19 cellular contexts compared by ENCODE assay signal in genomic region chr15:77795446-77795845, GRCh38.
DNase-seq lines count a peak whose midpoint lies in the region; ATAC-seq, FAIRE-seq and TF ChIP-seq lines count a peak whose summit lies in the region.
"Had no signal": no experiment of that assay in that cellular context is flagged by ENCODE, and none has a peak within 500 bp of the region (broad histone marks: within the 10 kb centered on the region; RNA-seq: fewer than 3 reads in every experiment).

No MANE protein-coding gene starts in this region.

- H2AFZ ChIP-seq in GM23338 (no peak overlapping the region), GM12878 (ENCODE audit: control insufficient read depth, low read depth, low read length) (no peak overlapping the region)

- SMC1A ChIA-PET in GM12878 (lab: Charles Lee; ENCODE audit: uncharacterized antibody, unreplicated experiment), result no interaction called here

- H3K27me3 ChIP-seq in GM23338 (ENCODE audit: insufficient read depth) (no peaks in the 10 kb centered on the region), GM12878 (replicated peaks in 1 of 2; ENCODE audit: control insufficient read depth in 2 of 2, insufficient read depth in 2 of 2, low read length in 1 of 2) (no peaks in the 10 kb centered on the region)
- H3K27me3 ChIP-seq: BE2C had no signal

- H3K4me1 ChIP-seq in A549 (no peaks in the 10 kb centered on the region), GM23338 (ENCODE audit: insufficient read depth) (0 out of 2 replicates have a peak, but pooled peaks cover 6% of the 10 kb centered on the region), GM12878 (ENCODE audit: control insufficient read depth, insufficient read depth, low read length) (peaks cover 5% of the 10 kb centered on the region; the same call in 1 of the 2 replicates)
- H3K4me1 ChIP-seq: BE2C had no signal

- intact Hi-C loops in GM12878 (cut with micrococcal nuclease; ENCODE audit: unreplicated experiment), result no loop called here
- intact Hi-C loops in activated CD4-positive, alpha-beta T cell treated with anti-CD3 and anti-CD28 coated beads for 36 hours (cut with DNase I, micrococcal nuclease), result no loop called here

- CTCF ChIA-PET in A549 (lab: Yijun Ruan, JAX) (interaction anchor here (4.5 to 4.7 kb wide), 2 partner anchors 12 to 162 kb away, joined by 19 to 24 read pairs; partner anchors contain the start of gene LINGO1), GM12878 (lab: Yijun Ruan, JAX) (no interaction called here)
- CTCF ChIA-PET in activated CD4-positive, alpha-beta T cell treated with anti-CD3 and anti-CD28 coated beads for 36 hours (lab: Charles Lee), result no interaction called here

- H3F3A ChIP-seq in GM23338 (replicated peaks; ENCODE audit: low read depth), result no peaks in the 10 kb centered on the region

- no peak overlapping the region for H3K27ac ChIP-seq in A549
- H3K27ac ChIP-seq in GM23338 (ENCODE audit: low read depth), result no peak overlapping the region
- H3K27ac ChIP-seq in GM12878 (ENCODE audit: control insufficient read depth, insufficient read depth), result no peak overlapping the region
- H3K27ac ChIP-seq: C4-2B had no signal

- TF ChIP-seq POLR2A in A549 (IDR thresholded peaks at IDR 0.05; ENCODE audit: low read length), result no peak
- TF ChIP-seq POLR2A in GM12878 (IDR thresholded peaks at IDR 0.05; ENCODE audit: low read depth, low read length), result no peak

- H3K4me2 ChIP-seq in A549, result no peak overlapping the region
- no peak overlapping the region for H3K4me2 ChIP-seq in GM23338
- no peak overlapping the region for H3K4me2 ChIP-seq in GM12878 (ENCODE audit: control insufficient read depth, insufficient read depth)

- H3K36me3 Mint-ChIP-seq in GM23338 (ENCODE audit: low read depth), result no peaks in the 10 kb centered on the region
- H3K36me3 Mint-ChIP-seq in activated CD4-positive, alpha-beta T cell treated with anti-CD3 and anti-CD28 coated beads for 36 hours (ENCODE audit: low read depth), result no peaks in the 10 kb centered on the region
- H3K36me3 Mint-ChIP-seq: CD4-positive, alpha-beta memory T cell had no signal

- H4K20me1 ChIP-seq in GM23338 (replicated peaks; ENCODE audit: insufficient read depth) (no peaks in the 10 kb centered on the region), GM12878 (ENCODE audit: control insufficient read depth, insufficient read depth) (no peaks in the 10 kb centered on the region)

- 78% methylated on average over 6 of the region's 10 CpGs for WGBS in A549 (ENCODE audit: missing lambda C conversion rate)
- WGBS in GM12878 (ENCODE audit: insufficient coverage, insufficient replicate concordance, low lambda C conversion rate, missing lambda C conversion rate), result 58% methylated on average over 10 of the region's 10 CpGs

- no peak for DNase-seq in A549 (ENCODE audit: low read depth in 1 of 2, low spot score in 1 of 2)
- DNase-seq in GM23338 (ENCODE audit: low spot score), result no peak
- DNase-seq in GM12878 (ENCODE audit: low read depth, low spot score), result no peak
- DNase-seq in myocyte (ENCODE audit: low read depth), result peak; percentile 9
- DNase-seq in activated CD4-positive, alpha-beta T cell treated with anti-CD3 and anti-CD28 coated beads for 36 hours, result no peak
- DNase-seq: BE2C, DMS79, EL, KBM-7 had no signal

- peaks cover 8% of the 10 kb centered on the region for H3K27me3 Mint-ChIP-seq in GM23338 (ENCODE audit: insufficient read depth, low read depth, poor library complexity)
- H3K27me3 Mint-ChIP-seq in activated CD4-positive, alpha-beta T cell treated with anti-CD3 and anti-CD28 coated beads for 36 hours, result no peaks in the 10 kb centered on the region

- no peak overlapping the region for H3K4me3 ChIP-seq in A549
- no peak overlapping the region for H3K4me3 ChIP-seq in GM23338
- no peak overlapping the region for H3K4me3 ChIP-seq in GM12878

- H3K9ac ChIP-seq in GM12878 (ENCODE audit: control insufficient read depth, insufficient read depth, low read length), result no peak overlapping the region

- ATAC-seq in A549, result no peak
- peak; percentile 18; the same call in 2 of the 3 replicates for ATAC-seq in GM23338
- ATAC-seq in GM12878, result no peak
- ATAC-seq in activated CD4-positive, alpha-beta T cell treated with anti-CD3 and anti-CD28 coated beads for 36 hours, result no peak
- no peak for ATAC-seq in HG02678 (IDR thresholded peaks at IDR 0.05; ENCODE audit: unreplicated experiment)
- no peak for ATAC-seq in GM18498 (IDR thresholded peaks at IDR 0.05; ENCODE audit: unreplicated experiment)

- no peaks in the 10 kb centered on the region for H3K9me3 Mint-ChIP-seq in GM23338
- H3K9me3 Mint-ChIP-seq in activated CD4-positive, alpha-beta T cell treated with anti-CD3 and anti-CD28 coated beads for 36 hours (ENCODE audit: low read depth), result no peaks in the 10 kb centered on the region

- TF ChIP-seq RAD21 in A549 (conservative IDR thresholded peaks at IDR 0.05 in 1 of 2, IDR thresholded peaks at IDR 0.05 in 1 of 2) (no peak), GM12878 (IDR thresholded peaks at IDR 0.05; ENCODE audit: insufficient read depth, low read depth, low read length) (no peak)

- H3K36me3 ChIP-seq in GM23338 (ENCODE audit: insufficient read depth) (no peaks in the 10 kb centered on the region), GM12878 (ENCODE audit: control insufficient read depth in 2 of 2, insufficient read depth in 2 of 2, low read length in 1 of 2) (no peaks in the 10 kb centered on the region)
- H3K36me3 ChIP-seq: BE2C had no signal

- H3K79me2 ChIP-seq in GM23338 (replicated peaks; ENCODE audit: insufficient read depth), result no peaks in the 10 kb centered on the region
- H3K79me2 ChIP-seq in GM12878 (ENCODE audit: control insufficient read depth, insufficient read depth, low read length), result no peaks in the 10 kb centered on the region

- POLR2A ChIA-PET in A549 (lab: Yijun Ruan, JAX) (no interaction called here), GM12878 (lab: Charles Lee) (no interaction called here)
- POLR2A ChIA-PET in activated CD4-positive, alpha-beta T cell treated with anti-CD3 and anti-CD28 coated beads for 36 hours (lab: Charles Lee), result no interaction called here

- H3K27ac Mint-ChIP-seq in GM23338, result no peak overlapping the region; the same call in 1 of the 2 replicates
- H3K27ac Mint-ChIP-seq in activated CD4-positive, alpha-beta T cell treated with anti-CD3 and anti-CD28 coated beads for 36 hours, result no peak overlapping the region
- H3K27ac Mint-ChIP-seq: CD4-positive, alpha-beta memory T cell had no signal

- TF ChIP-seq CTCF in A549 (IDR thresholded peaks at IDR 0.05) (no peak), GM23338 (conservative IDR thresholded peaks at IDR 0.05; ENCODE audit: low read depth in 2 of 2) (no peak), GM12878 (IDR thresholded peaks at IDR 0.05 in 2 of 3, conservative IDR thresholded peaks at IDR 0.05 in 1 of 3; ENCODE audit: control insufficient read depth in 2 of 3, extremely low read depth in 1 of 3, insufficient read depth in 1 of 3, low read depth in 3 of 3, low read length in 3 of 3) (no peak)

- no peak for TF ChIP-seq EP300 in A549 (IDR thresholded peaks at IDR 0.05)
- TF ChIP-seq EP300 in GM12878 (IDR thresholded peaks at IDR 0.05; ENCODE audit: borderline replicate concordance in 1 of 2, control insufficient read depth in 1 of 2, low read depth in 2 of 2, low read length in 2 of 2), result no peak

- no peak overlapping the region for H3K4me3 Mint-ChIP-seq in GM23338
- no peak overlapping the region for H3K4me3 Mint-ChIP-seq in activated CD4-positive, alpha-beta T cell treated with anti-CD3 and anti-CD28 coated beads for 36 hours
- H3K4me3 Mint-ChIP-seq: CD4-positive, alpha-beta memory T cell had no signal

- peaks cover 5% of the 10 kb centered on the region for H3K4me1 Mint-ChIP-seq in GM23338
- H3K4me1 Mint-ChIP-seq in activated CD4-positive, alpha-beta T cell treated with anti-CD3 and anti-CD28 coated beads for 36 hours, result peaks cover 3% of the 10 kb centered on the region

- RAD21 ChIA-PET in GM12878 (lab: Charles Lee; ENCODE audit: unreplicated experiment), result no interaction called here

- no TSS peak for BruUV-seq in GM12878 (replicated peaks; lab: Mats Ljungman, UMichigan)

- H3K9me3 ChIP-seq in A549 (no peaks in the 10 kb centered on the region), GM12878 (replicated peaks; ENCODE audit: control insufficient read depth, insufficient read depth, low read length) (no peaks in the 10 kb centered on the region)
- H3K9me3 ChIP-seq: BE2C had no signal

- FAIRE-seq in A549 (lab: Jason Lieb, UNC) (no peak), GM12878 (lab: Jason Lieb, UNC) (no peak)
- FAIRE-seq: A204.1, G401.6, GM12892, GM19239, H54, HTR-8/SVneo had no signal

- H3K9me2 ChIP-seq in GM23338 (ENCODE audit: insufficient read depth), result no peaks in the 10 kb centered on the region

- in situ Hi-C loops in GM12878 (cut with MboI), result no loop called here

TF ChIP-seq in A549, 52 proteins besides CTCF, POLR2A, EP300 and RAD21 (continues in another document):
- TF ChIP-seq JUNB (IDR thresholded peaks at IDR 0.05), result no peak

TF ChIP-seq in GM12878, 131 proteins besides CTCF, POLR2A, EP300 and RAD21:
- no peak for TF ChIP-seq SUZ12 (IDR thresholded peaks at IDR 0.05; ENCODE audit: unreplicated experiment)
- TF ChIP-seq CEBPB (IDR thresholded peaks at IDR 0.05; ENCODE audit: borderline replicate concordance in 1 of 2, low read depth in 2 of 2, low read length in 2 of 2), result no peak
- TF ChIP-seq REST (IDR thresholded peaks at IDR 0.05; ENCODE audit: low read depth, low read length), result peak; percentile 63; the same call in 1 of the 2 replicates
- no peak for TF ChIP-seq CHD1 (IDR thresholded peaks at IDR 0.05; ENCODE audit: low read depth, low read length)

Comparison
In these comparisons a context has a peak if more than half of its experiments do, and no peak if none do; other contexts are left out.
1. Of the 24 proteins assayed by ChIP-seq in both GM12878 and A549: peak only in GM12878: none; only in A549: none; in both: REST; in neither: 23.